Comparison of ENCODE assay signal across 21 cellular contexts in genomic region chr19:45526971-45527370, GRCh38. TPM values are rescaled to one million over a fixed set of nuclear protein-coding genes. Genes with fewer than 3 reads are reported as not detected.
"Had no signal": no experiment of that assay in that cellular context is flagged by ENCODE, and none has a peak within 500 bp of the region (broad histone marks: within the 10 kb centered on the region; RNA-seq: fewer than 3 reads in every experiment).

No MANE protein-coding gene starts in this region.

- H3K9ac ChIP-seq: neural progenitor cell had no signal

- H3K27ac ChIP-seq: cardiac muscle cell, lower lobe of right lung, neural progenitor cell had no signal

- DNase-seq: activated CD4-positive, alpha-beta T cell treated with anti-CD3 and anti-CD28 coated beads for 4 hours; activated CD4-positive, alpha-beta T cell treated with anti-CD3 and anti-CD28 coated beads, Interleukin-2, amount 50 U/mL, for 48 hours; activated CD4-positive, CD25-positive, alpha-beta regulatory T cell; activated gamma-delta T cell; activated T-cell treated with anti-CD3 and anti-CD28 coated beads, Interleukin-2, amount 50 U/mL, for 72 hours; naive B cell; sigmoid colon; stimulated activated CD4-positive, alpha-beta T cell treated with anti-CD3 and anti-CD28 coated beads, Interleukin-15, amount 100 ng/mL, for 24 hours; stimulated activated CD4-positive, alpha-beta T cell treated with anti-CD3 and anti-CD28 coated beads, Interleukin-2, amount 100 ng/mL, for 48 hours; stimulated activated CD8-positive, alpha-beta memory T cell treated with anti-CD3 and anti-CD28 coated beads, Interleukin-4, amount 100 ng/mL, for 48 hours; stimulated activated naive CD4-positive, alpha-beta T cell treated with Interleukin-2 at 50 U/mL for 16 hours; upper lobe of left lung had no signal

- FAIRE-seq: endometrium, kidney had no signal

- H3K27me3 Mint-ChIP-seq: naive B cell had no signal

- H3K27ac Mint-ChIP-seq: activated T-cell treated with anti-CD3 and anti-CD28 coated beads, Interleukin-2, amount 50 U/mL, for 72 hours; neural progenitor cell had no signal

- H3K27me3 ChIP-seq: body of pancreas, upper lobe of left lung had no signal

- H2AFZ ChIP-seq: neural progenitor cell had no signal

- H3K9me3 ChIP-seq: body of pancreas, lower lobe of right lung, sigmoid colon, thoracic aorta, upper lobe of left lung had no signal

- H3K9me3 Mint-ChIP-seq: activated naive CD4-positive, alpha-beta T cell treated with anti-CD3 and anti-CD28 coated beads, Interleukin-2, amount 50 U/mL, for 24 hours had no signal

- H3K4me2 ChIP-seq: smooth muscle cell had no signal

- ATAC-seq: activated T-cell treated with anti-CD3 and anti-CD28 coated beads, Interleukin-2, amount 50 U/mL, for 72 hours; body of pancreas had no signal

- H3K4me3 ChIP-seq: body of pancreas, cardiac muscle cell, lower lobe of right lung, neural progenitor cell, sigmoid colon, smooth muscle cell, thoracic aorta, upper lobe of left lung had no signal

- H3K4me3 Mint-ChIP-seq: activated naive CD4-positive, alpha-beta T cell treated with anti-CD3 and anti-CD28 coated beads, Interleukin-2, amount 50 U/mL, for 24 hours; activated T-cell treated with anti-CD3 and anti-CD28 coated beads, Interleukin-2, amount 50 U/mL, for 72 hours had no signal

- H3K36me3 ChIP-seq: neural progenitor cell had no signal

RNA-seq across cellular contexts. Expression of gene PPM1N, which starts 28.7 kb away (rescaled TPM):
- total RNA-seq: body of pancreas had no signal
